Comparison of ENCODE assay signal across 8 cellular contexts in genomic region chr22:22959147-22959827, GRCh38.
DNase-seq lines count a peak whose midpoint lies in the region; ATAC-seq, FAIRE-seq and TF ChIP-seq lines count a peak whose summit lies in the region.

No MANE protein-coding gene starts in this region.

- ATAC-seq in left ventricle myocardium superior (peak; percentile 82), GM18907 (IDR thresholded peaks at IDR 0.05; ENCODE audit: unreplicated experiment) (no peak)

- H3K36me3 ChIP-seq in SU-DHL-6 (ENCODE audit: low read length), result no peaks in the 10 kb centered on the region
- H3K36me3 ChIP-seq in adrenal gland (replicated peaks in 1 of 2), result no peaks in the 10 kb centered on the region
- H3K36me3 ChIP-seq in small intestine (ENCODE audit: control insufficient read depth in 2 of 2, insufficient read depth in 2 of 2, low read length in 2 of 2), result no peaks in the 10 kb centered on the region

- DNase-seq in EL (peak; percentile 67), MV-4-11 (lab: John Stamatoyannopoulos, UW) (peak; percentile 59), adrenal gland (peak; percentile 78 to 92 (median 86)), left ventricle myocardium superior (peak; percentile 70), small intestine (peak; percentile 78), OCI-M2 (lab: John Stamatoyannopoulos, UW; ENCODE audit: unreplicated experiment) (no peak)

- H3K9me2 ChIP-seq in SU-DHL-6 (replicated peaks; ENCODE audit: insufficient read depth, low read length), result no peaks in the 10 kb centered on the region

- FAIRE-seq in small intestine (lab: Jason Lieb, UNC), result no peak

- no peak overlapping the region for H3K4me2 ChIP-seq in SU-DHL-6 (ENCODE audit: low read depth, low read length, poor library complexity, severe bottlenecking)

- peak; percentile 99 for TF ChIP-seq CTCF in SU-DHL-6 (IDR thresholded peaks at IDR 0.05; ENCODE audit: insufficient read depth, low read length, poor library complexity, severe bottlenecking)
- TF ChIP-seq CTCF in adrenal gland (IDR thresholded peaks at IDR 0.05), result peak; percentile 89 to 100 (median 99)

- H3K4me1 ChIP-seq in adrenal gland (replicated peaks in 1 of 2), result no peaks in the 10 kb centered on the region
- H3K4me1 ChIP-seq in small intestine (ENCODE audit: control insufficient read depth in 2 of 2, insufficient read depth in 1 of 2, low read depth in 1 of 2, low read length in 1 of 2), result peaks cover 0 to 4% of the 10 kb centered on the region in 2 donors

- TF ChIP-seq POLR2A in adrenal gland (IDR thresholded peaks at IDR 0.05), result no peak

- H2AFZ ChIP-seq in SU-DHL-6 (ENCODE audit: low read depth, low read length, severe bottlenecking), result no peak overlapping the region

- intact Hi-C loops in adrenal gland (cut with DNase I) (loop anchor here (5.0 to 10.0 kb wide), 4 partner anchors 104 to 323 kb away; no protein-coding TSS in a partner anchor), left ventricle myocardium superior (cut with micrococcal nuclease) (loop anchor here (2.0 to 10.0 kb wide), 3 partner anchors 114 to 494 kb away; no protein-coding TSS in a partner anchor)

- H3K9me3 ChIP-seq in SU-DHL-6 (ENCODE audit: insufficient read depth, low read length) (no peaks in the 10 kb centered on the region), adrenal gland (replicated peaks in 1 of 3) (no peaks in the 10 kb centered on the region), small intestine (ENCODE audit: control insufficient read depth, low read depth) (no peaks in the 10 kb centered on the region)

- peaks cover 13% of the 10 kb centered on the region for H3F3A ChIP-seq in SU-DHL-6 (ENCODE audit: insufficient read depth)

- H3K4me3 ChIP-seq in SU-DHL-6 (ENCODE audit: insufficient read depth, low read length, poor library complexity, severe bottlenecking) (no peak overlapping the region), adrenal gland (no peak overlapping the region), small intestine (ENCODE audit: low read depth in 1 of 2, low read length in 2 of 2) (no peak overlapping the region)

- 15 to 22% (median 17%) methylated on average over 8 to 9 of the region's 9 CpGs for WGBS in adrenal gland, 4 donors
- WGBS in small intestine, 3 donors, result 24 to 31% (median 25%) methylated on average over 9 of the region's 9 CpGs

- H3K27ac ChIP-seq in SU-DHL-6 (ENCODE audit: low read depth, low read length), result no peak overlapping the region
- no peak overlapping the region for H3K27ac ChIP-seq in adrenal gland
- H3K27ac ChIP-seq in small intestine (ENCODE audit: low read depth in 1 of 2, low read length in 1 of 2), result no peak overlapping the region

- H3K27me3 ChIP-seq in SU-DHL-6 (ENCODE audit: low read length) (no peaks in the 10 kb centered on the region), adrenal gland (peaks cover 4% of the 10 kb centered on the region), small intestine (ENCODE audit: control insufficient read depth in 2 of 2, insufficient read depth in 2 of 2, low read length in 2 of 2) (peaks cover 0 to 3% of the 10 kb centered on the region in 2 donors)

- no peak overlapping the region for H3K9ac ChIP-seq in SU-DHL-6 (ENCODE audit: low read length)

- H3K79me2 ChIP-seq in SU-DHL-6 (ENCODE audit: insufficient read depth, low read length), result no peaks in the 10 kb centered on the region

- H4K20me1 ChIP-seq in SU-DHL-6 (ENCODE audit: low read depth, low read length), result no peaks in the 10 kb centered on the region
